ENCODE assay signal across 1 cellular context in genomic region chr12:32148372-32148771, GRCh38.
TF ChIP-seq lines count a peak whose summit lies in the region.

No MANE protein-coding gene starts in this region.

TF ChIP-seq in IMR-90, 13 proteins besides CTCF, POLR2A, EP300 and RAD21 (continued from another document):
- no peak for TF ChIP-seq MAZ (IDR thresholded peaks at IDR 0.05; ENCODE audit: borderline replicate concordance, low read depth, low read length)
- no peak for TF ChIP-seq CHD1 (IDR thresholded peaks at IDR 0.05; ENCODE audit: low read depth, low read length)
- no peak for TF ChIP-seq MAFK (IDR thresholded peaks at IDR 0.05; ENCODE audit: low read depth, low read length)
- TF ChIP-seq CEBPB (IDR thresholded peaks at IDR 0.05; ENCODE audit: low read depth, low read length), result no peak
- TF ChIP-seq SMC3 (IDR thresholded peaks at IDR 0.05; ENCODE audit: low read depth, low read length), result no peak
- TF ChIP-seq RCOR1 (IDR thresholded peaks at IDR 0.05; ENCODE audit: insufficient replicate concordance, low read length), result no peak
- TF ChIP-seq BHLHE40 (IDR thresholded peaks at IDR 0.05; ENCODE audit: low read depth, low read length), result no peak
- TF ChIP-seq RFX5 (IDR thresholded peaks at IDR 0.05; ENCODE audit: low read depth, low read length), result no peak
- no peak for TF ChIP-seq FOS (IDR thresholded peaks at IDR 0.05; ENCODE audit: low read depth, low read length)
- TF ChIP-seq MXI1 (IDR thresholded peaks at IDR 0.05; ENCODE audit: borderline replicate concordance, low read depth, low read length), result no peak
